ENCODE assay signal across 20 cellular contexts in genomic region chr1:14653461-14653960, GRCh38.
"Had no signal": no experiment of that assay in that cellular context is flagged by ENCODE, and none has a peak within 500 bp of the region (broad histone marks: within the 10 kb centered on the region; RNA-seq: fewer than 3 reads in every experiment).

No MANE protein-coding gene starts in this region.

- H3K27ac ChIP-seq: gastroesophageal sphincter, parathyroid adenoma, tibial nerve had no signal

- H3K4me3 ChIP-seq: gastroesophageal sphincter, tibial nerve had no signal

- H3K36me3 ChIP-seq: gastroesophageal sphincter, tibial nerve had no signal

- DNase-seq: activated B cell treated with CpG ODN at 0.5 μM for 24 hours; activated CD4-positive, alpha-beta T cell treated with anti-CD3 and anti-CD28 coated beads for 36 hours; activated CD4-positive, alpha-beta T cell treated with anti-CD3 and anti-CD28 coated beads, Interleukin-2, amount 50 U/mL, for 4 hours; activated CD8-positive, alpha-beta memory T cell treated with anti-CD3 and anti-CD28 coated beads for 24 hours; activated CD8-positive, alpha-beta memory T cell treated with anti-CD3 and anti-CD28 coated beads, Interleukin-2, amount 50 U/mL, for 4 hours; activated naive CD4-positive, alpha-beta T cell treated with Interleukin-2 at 50 U/mL for 16 hours; activated naive CD8-positive, alpha-beta T cell treated with anti-CD3 and anti-CD28 coated beads for 36 hours; activated T-cell treated with anti-CD3 and anti-CD28 coated beads, Interleukin-2, amount 50 U/mL, for 24 hours; cerebellar nuclear complex; head of caudate nucleus; hypothalamus; left ventricle myocardium superior; right cardiac atrium; stimulated activated CD4-positive, alpha-beta T cell treated with anti-CD3 and anti-CD28 coated beads, Interleukin-12 subunit alpha, Interleukin-12 subunit beta, amount 100 ng/mL, for 4 hours; T-helper 9 cell had no signal

- H3K9me3 ChIP-seq: gastroesophageal sphincter, tibial nerve had no signal

- H3K27me3 ChIP-seq: tibial nerve had no signal

- ATAC-seq: activated CD4-positive, alpha-beta T cell treated with anti-CD3 and anti-CD28 coated beads for 36 hours; activated T-helper 17 cell treated with anti-CD3 and anti-CD28 coated beads, Interleukin-2, amount 50 U/mL, for 72 hours; gastroesophageal sphincter; left ventricle myocardium superior; natural killer cell treated with Interleukin-12 subunit alpha and Interleukin-12 subunit beta and Interleukin-15 and Interleukin-18, amount 100 ng/mL, for 72 hours; right cardiac atrium had no signal

- H3K4me1 ChIP-seq: parathyroid adenoma had no signal
